Comparison of ENCODE assay signal across 26 cellular contexts in the genomic region with DNA sequence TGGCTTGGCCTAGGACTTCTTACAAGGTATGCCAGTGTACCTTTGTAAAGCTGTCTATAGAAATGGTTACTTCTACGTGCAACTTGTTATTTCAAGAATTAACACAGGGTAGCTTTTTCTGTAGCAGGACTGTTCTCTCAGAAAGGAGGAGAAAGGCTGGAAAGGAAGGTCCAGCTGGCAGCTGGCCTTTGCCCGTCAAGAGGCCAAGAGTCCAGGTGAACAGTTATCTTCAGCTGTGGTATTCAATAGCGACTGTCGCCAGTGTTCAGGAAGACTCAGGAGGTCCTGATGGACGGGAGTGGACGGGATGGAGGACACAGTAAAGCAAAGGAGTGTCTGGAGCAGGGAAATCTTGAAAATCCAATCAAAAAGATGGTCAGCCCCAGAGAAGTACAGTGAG. TPM values are rescaled to one million over a fixed set of nuclear protein-coding genes. Genes with fewer than 3 reads are reported as not detected.
DNase-seq lines count a peak whose midpoint lies in the region; ATAC-seq, FAIRE-seq and TF ChIP-seq lines count a peak whose summit lies in the region.
"Had no signal": no experiment of that assay in that cellular context is flagged by ENCODE, and none has a peak within 500 bp of the region (broad histone marks: within the 10 kb centered on the region; RNA-seq: fewer than 3 reads in every experiment).

No MANE protein-coding gene starts in this region.

- no peak for FAIRE-seq in astrocyte (lab: Jason Lieb, UNC)
- FAIRE-seq: A204.1, GM12892, GM19239 had no signal

- TF ChIP-seq CTCF in natural killer cell (IDR thresholded peaks at IDR 0.05): no peak
- no peak for TF ChIP-seq CTCF in astrocyte (IDR thresholded peaks at IDR 0.05; ENCODE audit: insufficient read depth, low read depth, low read length)
- no peak for TF ChIP-seq CTCF in neural crest cell (conservative IDR thresholded peaks at IDR 0.05)

- H3K4me1 Mint-ChIP-seq in natural killer cell (peaks cover 37 to 42% of the 10 kb centered on the region in 2 donors), astrocyte (ENCODE audit: low read depth, unreplicated experiment) (peaks cover 5% of the 10 kb centered on the region), neural crest cell (peaks cover 24% of the 10 kb centered on the region)
- H3K4me1 Mint-ChIP-seq in natural killer cell treated with Interleukin-12 subunit alpha and Interleukin-12 subunit beta and Interleukin-15 and Interleukin-18, amount 100 ng/mL, for 72 hours (ENCODE audit: low read depth in 2 of 2): peaks cover 15 to 20% of the 10 kb centered on the region in 2 donors

- no peaks in the 10 kb centered on the region for H3K9me3 Mint-ChIP-seq in natural killer cell
- H3K9me3 Mint-ChIP-seq in natural killer cell treated with Interleukin-12 subunit alpha and Interleukin-12 subunit beta and Interleukin-15 and Interleukin-18, amount 100 ng/mL, for 72 hours: no peaks in the 10 kb centered on the region
- no peaks in the 10 kb centered on the region for H3K9me3 Mint-ChIP-seq in astrocyte (ENCODE audit: unreplicated experiment)
- H3K9me3 Mint-ChIP-seq in neural crest cell: no peaks in the 10 kb centered on the region

- H3K27ac Mint-ChIP-seq in natural killer cell: peak overlapping the region; percentile 31 to 61
- peak overlapping the region in 1 of 2 donors; percentile 79 for H3K27ac Mint-ChIP-seq in natural killer cell treated with Interleukin-12 subunit alpha and Interleukin-12 subunit beta and Interleukin-15 and Interleukin-18, amount 100 ng/mL, for 72 hours
- peak overlapping the region; percentile 19 for H3K27ac Mint-ChIP-seq in astrocyte (ENCODE audit: unreplicated experiment)
- no peak overlapping the region for H3K27ac Mint-ChIP-seq in neural crest cell (ENCODE audit: unreplicated experiment)

- no peak overlapping the region for H3K9ac ChIP-seq in astrocyte (ENCODE audit: low read length)
- H3K9ac ChIP-seq: KMS-11 had no signal

- H3K4me2 ChIP-seq in astrocyte (ENCODE audit: low read length): no peak overlapping the region
- H3K4me2 ChIP-seq: KMS-11 had no signal

- DNase-seq in natural killer cell (no peak), astrocyte (ENCODE audit: low read depth) (no peak), neural crest cell (ENCODE audit: low read depth, low spot score) (no peak), AG08395 (ENCODE audit: low spot score) (no peak), NAMALWA (ENCODE audit: low spot score) (no peak), activated gamma-delta T cell treated with Interleukin-2 at 50 U/mL for 16 hours (no peak)
- DNase-seq in natural killer cell treated with Interleukin-12 subunit alpha and Interleukin-12 subunit beta and Interleukin-15 and Interleukin-18, amount 100 ng/mL, for 72 hours (ENCODE audit: low spot score): no peak
- DNase-seq: C1 segment of cervical spinal cord, Calu3, DMS79 treated with DMSO at 0.1 percent for 48 hours, GF-D8, IMR-90, MM.1S, NCI-H1048, NCI-H1417, NCI-H1694, NCI-H2029 treated with DMSO at 0.1 percent for 48 hours, NCI-H446 treated with DMSO at 0.1 percent for 48 hours, NCI-H526, SHP77 had no signal

- no peak overlapping the region for H2AFZ ChIP-seq in astrocyte (ENCODE audit: low read depth, low read length)

- no peak overlapping the region for H3K4me3 ChIP-seq in astrocyte (ENCODE audit: insufficient read depth, low read depth, low read length)

- peaks cover 7% of the 10 kb centered on the region for H3K4me1 ChIP-seq in astrocyte (ENCODE audit: insufficient read depth, low read length)

- no peaks in the 10 kb centered on the region for H3K79me2 ChIP-seq in astrocyte (ENCODE audit: insufficient read depth, low read length)

- no peaks in the 10 kb centered on the region for H3K36me3 ChIP-seq in astrocyte (ENCODE audit: insufficient read depth, low read length)

- H3K27ac ChIP-seq in astrocyte (ENCODE audit: low read depth, low read length): no peak overlapping the region
- H3K27ac ChIP-seq: KMS-11, RWPE1 had no signal

- no peaks in the 10 kb centered on the region for H3K27me3 ChIP-seq in astrocyte (ENCODE audit: insufficient read depth, low read length)

- no peaks in the 10 kb centered on the region for H3K9me3 ChIP-seq in astrocyte (ENCODE audit: insufficient read depth, low read depth, low read length)

- H3K36me3 Mint-ChIP-seq in natural killer cell: peaks cover 16% of the 10 kb centered on the region
- peaks cover 12% of the 10 kb centered on the region for H3K36me3 Mint-ChIP-seq in natural killer cell treated with Interleukin-12 subunit alpha and Interleukin-12 subunit beta and Interleukin-15 and Interleukin-18, amount 100 ng/mL, for 72 hours
- peaks cover 13% of the 10 kb centered on the region for H3K36me3 Mint-ChIP-seq in astrocyte (ENCODE audit: low read depth, unreplicated experiment)
- peaks cover 14% of the 10 kb centered on the region for H3K36me3 Mint-ChIP-seq in neural crest cell (ENCODE audit: low read depth)

- no peaks in the 10 kb centered on the region for H4K20me1 ChIP-seq in astrocyte (ENCODE audit: insufficient read depth, low read length)

- H3K27me3 Mint-ChIP-seq in natural killer cell (ENCODE audit: low read depth in 2 of 2) (no peaks in the 10 kb centered on the region), astrocyte (ENCODE audit: low read depth, unreplicated experiment) (no peaks in the 10 kb centered on the region), neural crest cell (ENCODE audit: low read depth) (no peaks in the 10 kb centered on the region)
- H3K27me3 Mint-ChIP-seq in natural killer cell treated with Interleukin-12 subunit alpha and Interleukin-12 subunit beta and Interleukin-15 and Interleukin-18, amount 100 ng/mL, for 72 hours: no peaks in the 10 kb centered on the region

- intact Hi-C loops in natural killer cell (cut with micrococcal nuclease): no loop called here

- ATAC-seq in natural killer cell: no peak
- ATAC-seq in natural killer cell treated with Interleukin-12 subunit alpha and Interleukin-12 subunit beta and Interleukin-15 and Interleukin-18, amount 100 ng/mL, for 72 hours: no peak

- H3K4me3 Mint-ChIP-seq in natural killer cell (no peak overlapping the region), astrocyte (ENCODE audit: unreplicated experiment) (no peak overlapping the region), neural crest cell (peak overlapping the region; percentile 13)
- H3K4me3 Mint-ChIP-seq in natural killer cell treated with Interleukin-12 subunit alpha and Interleukin-12 subunit beta and Interleukin-15 and Interleukin-18, amount 100 ng/mL, for 72 hours: no peak overlapping the region

RNA-seq across cellular contexts. Expression of a gene that starts 4.7 kb away (rescaled TPM):
- total RNA-seq in natural killer cell (10 to 100 TPM; 27.9 to 32.5 (median 31.7) TPM), astrocyte (9.1 and 10.3 TPM in 2 replicates), neural crest cell (6.4 and 7.1 TPM in 2 replicates)
- total RNA-seq in natural killer cell treated with Interleukin-12 subunit alpha and Interleukin-12 subunit beta and Interleukin-15 and Interleukin-18, amount 100 ng/mL, for 72 hours: 10 to 100 TPM; 11.7 to 15.2 TPM

RNA-seq across cellular contexts. Expression of a gene that starts 31.2 kb away (rescaled TPM):
- total RNA-seq in natural killer cell (1 to 10 TPM in 2 of 3 donors, under 1 TPM in 1; 0.95 to 3.1 (median 1.6) TPM), astrocyte (0.31 TPM in 1 of 2 replicates, not detected in the other), neural crest cell (0.36 and 0.49 TPM in 2 replicates)
- under 1 TPM; 0.78 to 0.81 TPM for total RNA-seq in natural killer cell treated with Interleukin-12 subunit alpha and Interleukin-12 subunit beta and Interleukin-15 and Interleukin-18, amount 100 ng/mL, for 72 hours
- total RNA-seq: IMR-90, SK-MEL-5 had no signal
